19 cellular contexts compared by ENCODE assay signal in the genomic region with DNA sequence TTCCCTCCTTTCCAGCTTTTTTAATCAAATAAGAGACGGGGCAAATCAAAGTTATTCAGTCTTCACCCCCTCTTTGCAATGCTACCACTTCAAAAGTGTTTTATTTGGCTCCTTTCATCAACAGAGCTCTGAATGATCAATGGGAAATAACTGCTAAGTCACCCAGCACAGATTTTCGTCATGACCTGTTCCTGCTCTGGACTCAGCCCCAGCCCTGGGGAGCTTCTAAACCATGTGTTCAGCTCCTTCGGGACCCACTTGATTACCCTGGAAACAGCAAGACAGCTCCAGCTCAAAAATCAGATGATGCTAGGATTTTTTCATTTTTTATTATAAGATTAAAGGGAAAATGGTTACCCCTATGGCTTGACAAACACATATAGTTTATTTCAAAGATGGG.
A peak's percentile ranks its signal among the peaks of the same experiment; 100 is the strongest.
DNase-seq lines count a peak whose midpoint lies in the region; ATAC-seq and TF ChIP-seq lines count a peak whose summit lies in the region.
"Had no signal": no experiment of that assay in that cellular context is flagged by ENCODE, and none has a peak within 500 bp of the region (broad histone marks: within the 10 kb centered on the region; RNA-seq: fewer than 3 reads in every experiment).

No MANE protein-coding gene starts in this region.

- peak; percentile 53 for ATAC-seq in Right ventricle myocardium superior (ENCODE audit: poor library complexity)
- no peak for ATAC-seq in right cardiac atrium
- ATAC-seq: HCT116 had no signal

- 59% methylated on average over 3 of the region's 3 CpGs for WGBS in right cardiac atrium
- WGBS in esophagus muscularis mucosa, result 63% methylated on average over 3 of the region's 3 CpGs

- H3K27ac ChIP-seq in right cardiac atrium (ENCODE audit: low read length) (no peak overlapping the region), esophagus muscularis mucosa (replicated peaks in 1 of 4) (no peak overlapping the region)
- H3K27ac ChIP-seq: PC-9 had no signal

- TF ChIP-seq POLR2A in esophagus muscularis mucosa (IDR thresholded peaks at IDR 0.05; ENCODE audit: low read depth), result no peak

- no peak for TF ChIP-seq CTCF in esophagus muscularis mucosa (IDR thresholded peaks at IDR 0.05)

- no peak overlapping the region for H3K4me3 ChIP-seq in right cardiac atrium (ENCODE audit: low read length)
- no peak overlapping the region for H3K4me3 ChIP-seq in esophagus muscularis mucosa
- H3K4me3 ChIP-seq: PC-9 had no signal

- H3K27me3 ChIP-seq in right cardiac atrium (ENCODE audit: control insufficient read depth, insufficient read depth) (no peaks in the 10 kb centered on the region), esophagus muscularis mucosa (no peaks in the 10 kb centered on the region)

- TF ChIP-seq EP300 in esophagus muscularis mucosa (IDR thresholded peaks at IDR 0.05), result no peak

- intact Hi-C loops in Right ventricle myocardium superior (cut with DNase I) (loop anchor here (10.0 kb wide), 1 partner anchor 53 kb away; no protein-coding TSS in a partner anchor), right cardiac atrium (cut with DNase I) (no loop called here), esophagus muscularis mucosa (cut with DNase I) (no loop called here)

- DNase-seq in Right ventricle myocardium superior (no peak), right cardiac atrium (no peak), esophagus muscularis mucosa (ENCODE audit: extremely low spot score) (peak; percentile 31), globus pallidus (ENCODE audit: low spot score) (peak; percentile 6), stromal cell of bone marrow (ENCODE audit: low read depth) (peak; percentile 66), hepatic stellate cell (ENCODE audit: low spot score) (no peak), NCI-H2107 (lab: John Stamatoyannopoulos, UW) (no peak)
- DNase-seq in stimulated activated CD4-positive, alpha-beta T cell treated with anti-CD3 and anti-CD28 coated beads, Interleukin-2, amount 100 ng/mL, for 24 hours, result no peak
- DNase-seq: CD4-positive, alpha-beta T cell; NCI-H1048; NCI-H1417; NCI-H187 treated with DMSO at 0.1 percent for 48 hours; NCI-H446 treated with DMSO at 0.1 percent for 48 hours; NCI-H526; NCI-H82; NK-92 treated with Interleukin-12 subunit alpha and Interleukin-12 subunit beta, amount 100 ng/mL, for 24 hours; PC-9; SHP77 had no signal

- H3K9me3 ChIP-seq in right cardiac atrium (ENCODE audit: control insufficient read depth, low read length) (no peaks in the 10 kb centered on the region), esophagus muscularis mucosa (no peaks in the 10 kb centered on the region)

- no peaks in the 10 kb centered on the region for H3K4me1 ChIP-seq in right cardiac atrium (ENCODE audit: control insufficient read depth, insufficient read depth, low read length)
- peaks cover 0 to 8% (median 0%) of the 10 kb centered on the region in 4 donors for H3K4me1 ChIP-seq in esophagus muscularis mucosa

- H3K36me3 ChIP-seq in esophagus muscularis mucosa, result no peaks in the 10 kb centered on the region

Comparison
In these comparisons a context has a peak if more than half of its experiments do, and no peak if none do; other contexts are left out.
1. DNase-seq: peak in esophagus muscularis mucosa (single experiment), globus pallidus (single experiment) and stromal cell of bone marrow (single experiment); none in Right ventricle myocardium superior (single experiment), right cardiac atrium (0 of 3), hepatic stellate cell (single experiment), stimulated activated CD4-positive, alpha-beta T cell treated with anti-CD3 and anti-CD28 coated beads, Interleukin-2, amount 100 ng/mL, for 24 hours (0 of 2) and NCI-H2107 (single experiment).